Comparison of ENCODE assay signal across 11 cellular contexts in the genomic region with DNA sequence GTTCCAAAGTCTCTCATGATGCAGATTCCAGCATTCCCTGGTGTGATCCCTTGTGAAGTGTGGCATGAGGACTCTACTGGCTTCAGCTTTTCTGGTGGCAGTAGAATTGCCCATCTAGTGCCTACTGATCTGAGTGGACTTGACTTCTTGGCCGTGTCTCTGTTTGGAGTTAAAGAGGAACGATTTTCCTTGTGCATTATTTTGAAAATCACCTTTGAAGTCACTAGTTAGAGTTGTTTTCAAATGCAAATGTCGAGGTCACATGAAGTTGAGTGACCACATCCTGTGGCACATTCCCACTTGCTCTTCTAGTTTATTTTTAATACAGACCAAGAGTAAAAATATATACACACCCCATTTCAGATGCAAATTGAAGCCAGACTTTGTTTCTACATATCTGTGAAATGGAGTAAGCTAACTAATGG.
DNase-seq lines count a peak whose midpoint lies in the region; ATAC-seq and TF ChIP-seq lines count a peak whose summit lies in the region.
"Had no signal": no experiment of that assay in that cellular context is flagged by ENCODE, and none has a peak within 500 bp of the region (broad histone marks: within the 10 kb centered on the region; RNA-seq: fewer than 3 reads in every experiment).

No MANE protein-coding gene starts in this region.

- H3K9me3 ChIP-seq in IMR-90 (ENCODE audit: control insufficient read depth, insufficient read depth, low read length): no peaks in the 10 kb centered on the region
- H3K9me3 ChIP-seq: ovary, suprapubic skin had no signal

- H3K18ac ChIP-seq in IMR-90 (ENCODE audit: low read depth, low read length): peak overlapping the region; percentile 34; the same call in 1 of the 2 replicates

- H2AFZ ChIP-seq in IMR-90 (replicated peaks; ENCODE audit: low read length, poor library complexity): no peak overlapping the region

- peak overlapping the region; percentile 64; the same call in 1 of the 2 replicates for H3K14ac ChIP-seq in IMR-90 (replicated peaks; ENCODE audit: low read depth, low read length)

- peak overlapping the region; percentile 23; the same call in 1 of the 2 replicates for H4K91ac ChIP-seq in IMR-90 (ENCODE audit: insufficient read depth, low read depth, low read length)

- peak overlapping the region; percentile 68; the same call in 1 of the 2 replicates for H2AK5ac ChIP-seq in IMR-90 (ENCODE audit: low read depth, low read length)

- H3K4me2 ChIP-seq in IMR-90 (ENCODE audit: low read depth, low read length): no peak overlapping the region

- peak overlapping the region; percentile 54 to 85 (median 70) for H3K27ac Mint-ChIP-seq in immature natural killer cell

- peak overlapping the region; percentile 33; the same call in 1 of the 2 replicates for H3K4ac ChIP-seq in IMR-90 (ENCODE audit: low read depth, low read length)

- H3K9me3 Mint-ChIP-seq in immature natural killer cell: no peaks in the 10 kb centered on the region

- BruUV-seq in IMR-90 (replicated peaks; lab: Mats Ljungman, UMichigan): no TSS peak

- H3K27me3 ChIP-seq in IMR-90 (ENCODE audit: control insufficient read depth, insufficient read depth, low read length): no peaks in the 10 kb centered on the region
- H3K27me3 ChIP-seq: ovary, suprapubic skin had no signal

- H2BK15ac ChIP-seq in IMR-90 (ENCODE audit: low read depth, low read length): peak overlapping the region; percentile 92; the same call in 2 of the 3 replicates

- H2AK9ac ChIP-seq in IMR-90 (replicated peaks; ENCODE audit: low read depth, low read length, poor library complexity): no peak overlapping the region

- intact Hi-C loops in IMR-90 (cut with micrococcal nuclease): no loop called here

- peak overlapping the region; percentile 74 to 85 (median 75) for H3K4me3 Mint-ChIP-seq in immature natural killer cell

- no peaks in the 10 kb centered on the region for H3K27me3 Mint-ChIP-seq in immature natural killer cell (ENCODE audit: low read depth in 3 of 3)

- H3K4me1 ChIP-seq in IMR-90 (ENCODE audit: control insufficient read depth, insufficient read depth, low read length): peaks cover 4% of the 10 kb centered on the region

- H4K8ac ChIP-seq in IMR-90 (ENCODE audit: low read depth in 2 of 2, low read length in 2 of 2): no peak overlapping the region

- ATAC-seq in GM18511 (IDR thresholded peaks at IDR 0.05; ENCODE audit: unreplicated experiment): peak; percentile 77
- ATAC-seq in GM21786 (IDR thresholded peaks at IDR 0.05; ENCODE audit: unreplicated experiment): peak; percentile 74
- peak; percentile 51; the same call in 1 of the 2 replicates for ATAC-seq in IMR-90 (ENCODE audit: low read depth)

- no peak overlapping the region; the same call in 1 of the 2 replicates for H3K23ac ChIP-seq in IMR-90 (ENCODE audit: low read depth, low read length)

- H3K27ac ChIP-seq in IMR-90 (ENCODE audit: insufficient read depth, low read length) (no peak overlapping the region), substantia nigra (ENCODE audit: low read depth, low read length, poor library complexity, severe bottlenecking) (no peak overlapping the region)
- H3K27ac ChIP-seq: ovary, suprapubic skin had no signal

- peaks cover 0 to 3% of the 10 kb centered on the region in 2 experiments; a peak in 1 of 4 replicates for H3K79me1 ChIP-seq in IMR-90 (ENCODE audit: low read depth in 1 of 2, low read length in 2 of 2)

- no peak overlapping the region for H3K9ac ChIP-seq in IMR-90 (ENCODE audit: low read depth, low read length)

- H3K56ac ChIP-seq in IMR-90 (ENCODE audit: extremely low read depth, insufficient read depth, low read length): no peak overlapping the region

- no peaks in the 10 kb centered on the region for H3K36me3 ChIP-seq in IMR-90 (ENCODE audit: control insufficient read depth, insufficient read depth, low read length)
- H3K36me3 ChIP-seq: ovary, suprapubic skin had no signal

- peaks cover 0 to 14% (median 4%) of the 10 kb centered on the region in 3 donors for H3K36me3 Mint-ChIP-seq in immature natural killer cell

- H2BK5ac ChIP-seq in IMR-90 (ENCODE audit: low read depth, low read length, poor library complexity, severe bottlenecking): no peak overlapping the region

- no peak for TF ChIP-seq POLR2A in IMR-90 (IDR thresholded peaks at IDR 0.05; ENCODE audit: low read depth, low read length)

- 0 out of 2 replicates have a peak, but pooled peaks cover 2% of the 10 kb centered on the region for H3K9me1 ChIP-seq in IMR-90 (ENCODE audit: insufficient read depth, low read length)

- DNase-seq in IMR-90: peak; percentile 58
- DNase-seq in immature natural killer cell: peak in 1 of 3 donors; percentile 36
- DNase-seq in mucosa of gallbladder (ENCODE audit: low spot score): no peak
- DNase-seq in NCI-H128 (lab: John Stamatoyannopoulos, UW; ENCODE audit: unreplicated experiment): no peak
- no peak for DNase-seq in substantia nigra (lab: John Stamatoyannopoulos, UW)
- DNase-seq in retina: no peak
- DNase-seq: NCI-H2107, ovary had no signal

- H4K5ac ChIP-seq in IMR-90 (ENCODE audit: low read depth, low read length): no peak overlapping the region

- no peak for TF ChIP-seq CTCF in IMR-90 (conservative IDR thresholded peaks at IDR 0.05; ENCODE audit: low read depth, low read length)

- peak overlapping the region; percentile 53 for H2BK20ac ChIP-seq in IMR-90 (ENCODE audit: low read depth, low read length)

- in situ Hi-C loops in IMR-90 (cut with MboI; ENCODE audit: low sequenced_read_pairs): no loop called here

- no peaks in the 10 kb centered on the region for H4K20me1 ChIP-seq in IMR-90 (ENCODE audit: insufficient read depth, low read length)

- peaks cover 33 to 42% of the 10 kb centered on the region in 2 donors for H3K4me1 Mint-ChIP-seq in immature natural killer cell

- WGBS in IMR-90 (ENCODE audit: extremely low coverage in 2 of 2, insufficient read length in 1 of 2), 2 experiments: no CpG with 5 or more reads among the region's 3 CpGs

- CTCF ChIA-PET in IMR-90 (lab: Yijun Ruan, JAX): interaction anchor here (1.4 to 2.1 kb wide), 2 partner anchors 14 kb away, joined by 4 to 5 read pairs; no protein-coding TSS in a partner anchor

- H3K4me3 ChIP-seq in IMR-90 (ENCODE audit: insufficient read depth, low read depth, low read length): no peak overlapping the region
- H3K4me3 ChIP-seq: ovary, suprapubic skin had no signal

- dilution Hi-C loops in IMR-90 (cut with HindIII; ENCODE audit: low sequenced_read_pairs, unreplicated experiment): no loop called here

- POLR2A ChIA-PET in IMR-90 (lab: Charles Lee; ENCODE audit: unreplicated experiment): no interaction called here

- TF ChIP-seq RAD21 in IMR-90 (IDR thresholded peaks at IDR 0.05; ENCODE audit: low read length): no peak

- 0 out of 2 replicates have a peak overlapping the region, but pooled peaks have one; percentile 20 for H2BK120ac ChIP-seq in IMR-90 (ENCODE audit: low read depth, low read length)

TF ChIP-seq in IMR-90, 13 proteins besides CTCF, POLR2A, EP300 and RAD21:
- TF ChIP-seq RCOR1 (IDR thresholded peaks at IDR 0.05; ENCODE audit: insufficient replicate concordance, low read length): no peak
- TF ChIP-seq MAZ (IDR thresholded peaks at IDR 0.05; ENCODE audit: borderline replicate concordance, low read depth, low read length): no peak
- TF ChIP-seq RFX5 (IDR thresholded peaks at IDR 0.05; ENCODE audit: low read depth, low read length): no peak
- TF ChIP-seq BHLHE40 (IDR thresholded peaks at IDR 0.05; ENCODE audit: low read depth, low read length): no peak
- no peak for TF ChIP-seq SMC3 (IDR thresholded peaks at IDR 0.05; ENCODE audit: low read depth, low read length)
TF ChIP-seq in IMR-90: peak in this region for 0.
